Comparison of ENCODE assay signal across 1 cellular context in genomic region chr19:36528194-36528920, GRCh38.
TF ChIP-seq lines count a peak whose summit lies in the region.

Gene ZNF260, minus strand, starts transcription at chr19:36528271. Its CDS starts 13,033 bp downstream, at chr19:36515238.

TF ChIP-seq in K562, 482 proteins besides CTCF, POLR2A, EP300 and RAD21 (continued from another document and continues in another):
- TF ChIP-seq CREB3L1 (IDR thresholded peaks at IDR 0.05; ENCODE audit: borderline replicate concordance, low read depth) (peak; percentile 92), ZNF695 (CRISPR knock-in tag; IDR thresholded peaks at IDR 0.05) (no peak), U2AF2 (optimal IDR thresholded peaks at IDR 0.05; ENCODE audit: low read depth, low read length) (no peak), KAT8 (IDR thresholded peaks at IDR 0.05; ENCODE audit: low read depth) (no peak), BHLHE40 (IDR thresholded peaks at IDR 0.05; ENCODE audit: low read length) (peak; percentile 98), NFATC3 (IDR thresholded peaks at IDR 0.05) (no peak), ETS2 (tag; IDR thresholded peaks at IDR 0.05; ENCODE audit: borderline replicate concordance, poor library complexity, severe bottlenecking) (no peak), JUN (IDR thresholded peaks at IDR 0.05; ENCODE audit: borderline replicate concordance, low read depth, low read length) (peak; percentile 42; the same call in 1 of the 2 replicates), JUN (CRISPR knock-in tag; IDR thresholded peaks at IDR 0.05; ENCODE audit: borderline replicate concordance) (no peak), WHSC1 (IDR thresholded peaks at IDR 0.05; ENCODE audit: low read length) (no peak), FOXA3 (CRISPR knock-in tag; conservative IDR thresholded peaks at IDR 0.05 in 1 of 2, IDR thresholded peaks at IDR 0.05 in 1 of 2) (no peak), PBX2 (CRISPR knock-in tag; IDR thresholded peaks at IDR 0.05; ENCODE audit: low read depth) (no peak), PBX2 (tag; conservative IDR thresholded peaks at IDR 0.05; ENCODE audit: low read depth) (no peak), ZNF197 (CRISPR knock-in tag; IDR thresholded peaks at IDR 0.05; ENCODE audit: low read depth) (0 out of 2 replicates have a peak, but pooled peaks have one; percentile 60), ZNF77 (CRISPR knock-in tag; IDR thresholded peaks at IDR 0.05) (no peak), ZNF282 (CRISPR knock-in tag; IDR thresholded peaks at IDR 0.05) (no peak), MNT (conservative IDR thresholded peaks at IDR 0.05) (peak; percentile 74 to 90), TAL1 (IDR thresholded peaks at IDR 0.05) (no peak), LEF1 (IDR thresholded peaks at IDR 0.05) (no peak), CREBBP (IDR thresholded peaks at IDR 0.05; ENCODE audit: low read depth, low read length) (no peak), BRCA1 (IDR thresholded peaks at IDR 0.05) (no peak), BRCA1 (CRISPR knock-in tag; IDR thresholded peaks at IDR 0.05) (no peak), CEBPB (tag; IDR thresholded peaks at IDR 0.05) (no peak), YBX1 (IDR thresholded peaks at IDR 0.05) (no peak), ZNF277 (CRISPR knock-in tag; IDR thresholded peaks at IDR 0.05; ENCODE audit: borderline replicate concordance) (no peak), RBM34 (IDR thresholded peaks at IDR 0.05; ENCODE audit: borderline replicate concordance, insufficient read depth, low read length) (no peak), ZBTB17 (CRISPR knock-in tag; IDR thresholded peaks at IDR 0.05) (no peak), MXI1 (IDR thresholded peaks at IDR 0.05; ENCODE audit: low read depth, low read length) (no peak), HNRNPLL (IDR thresholded peaks at IDR 0.05; ENCODE audit: low read depth, low read length, poor library complexity, severe bottlenecking) (no peak), ZBTB5 (IDR thresholded peaks at IDR 0.05) (no peak), ZNF398 (CRISPR knock-in tag; IDR thresholded peaks at IDR 0.05) (no peak), ZNF511 (CRISPR knock-in tag; IDR thresholded peaks at IDR 0.05) (no peak), MCM7 (IDR thresholded peaks at IDR 0.05) (no peak), KDM2B (CRISPR knock-in tag; IDR thresholded peaks at IDR 0.05) (no peak), BRD4 (IDR thresholded peaks at IDR 0.05) (0 out of 2 replicates have a peak, but pooled peaks have one; percentile 60), CCNT2 (IDR thresholded peaks at IDR 0.05; ENCODE audit: borderline replicate concordance, extremely low read depth, insufficient read length, low read depth, low read length) (peak; percentile 32), FOXA1 (IDR thresholded peaks at IDR 0.05; ENCODE audit: borderline replicate concordance) (no peak), ZKSCAN3 (CRISPR knock-in tag; IDR thresholded peaks at IDR 0.05) (no peak), SRSF3 (IDR thresholded peaks at IDR 0.05; ENCODE audit: insufficient read depth, low read length) (no peak), NKRF (IDR thresholded peaks at IDR 0.05; ENCODE audit: borderline replicate concordance) (0 out of 2 replicates have a peak, but pooled peaks have one; percentile 86), SETDB1 (IDR thresholded peaks at IDR 0.05; ENCODE audit: low read length) (no peak), EP400 (IDR thresholded peaks at IDR 0.05) (peak; percentile 87), CBFA2T3 (IDR thresholded peaks at IDR 0.05) (no peak), ZBED1 (IDR thresholded peaks at IDR 0.05) (no peak), MITF (IDR thresholded peaks at IDR 0.05) (no peak), TSHZ1 (CRISPR knock-in tag; IDR thresholded peaks at IDR 0.05) (no peak), ARHGAP35 (IDR thresholded peaks at IDR 0.05; ENCODE audit: partially characterized antibody) (no peak), ZNF76 (CRISPR knock-in tag; IDR thresholded peaks at IDR 0.05; ENCODE audit: borderline replicate concordance) (no peak)
